4 cellular contexts compared by ENCODE assay signal in the genomic region with DNA sequence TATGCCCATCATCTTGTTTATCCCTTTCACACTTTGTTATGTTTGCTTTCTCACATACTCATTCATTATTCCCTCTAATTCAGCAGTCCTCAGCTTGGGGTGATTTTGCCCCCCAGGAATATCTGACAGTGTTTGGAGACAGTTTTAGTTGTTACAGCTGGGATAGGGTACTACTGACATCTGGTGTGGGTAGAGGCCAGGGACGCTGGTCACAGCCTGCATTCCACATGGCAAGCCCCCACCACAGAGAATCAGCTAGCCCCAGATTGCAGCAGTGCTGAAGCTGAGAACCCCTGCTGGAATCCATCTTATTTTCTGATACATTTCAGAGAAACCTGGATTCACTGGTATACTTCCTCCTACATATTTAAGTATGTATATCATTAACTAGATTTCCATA.
TF ChIP-seq lines count a peak whose summit lies in the region.

No MANE protein-coding gene starts in this region.

TF ChIP-seq in SK-N-SH, 30 proteins besides CTCF, POLR2A, EP300 and RAD21:
- TF ChIP-seq SMC3 (IDR thresholded peaks at IDR 0.05; ENCODE audit: low read depth, low read length) = 0 out of 2 replicates have a peak, but pooled peaks have one; percentile 17
- TF ChIP-seq MXI1 (IDR thresholded peaks at IDR 0.05; ENCODE audit: low read depth, low read length) = no peak

TF ChIP-seq in SK-N-SH treated with all-trans-retinoic acid at 6 μM for 48 hours, 23 proteins besides CTCF, POLR2A, EP300 and RAD21:
- TF ChIP-seq, protein P1, sequence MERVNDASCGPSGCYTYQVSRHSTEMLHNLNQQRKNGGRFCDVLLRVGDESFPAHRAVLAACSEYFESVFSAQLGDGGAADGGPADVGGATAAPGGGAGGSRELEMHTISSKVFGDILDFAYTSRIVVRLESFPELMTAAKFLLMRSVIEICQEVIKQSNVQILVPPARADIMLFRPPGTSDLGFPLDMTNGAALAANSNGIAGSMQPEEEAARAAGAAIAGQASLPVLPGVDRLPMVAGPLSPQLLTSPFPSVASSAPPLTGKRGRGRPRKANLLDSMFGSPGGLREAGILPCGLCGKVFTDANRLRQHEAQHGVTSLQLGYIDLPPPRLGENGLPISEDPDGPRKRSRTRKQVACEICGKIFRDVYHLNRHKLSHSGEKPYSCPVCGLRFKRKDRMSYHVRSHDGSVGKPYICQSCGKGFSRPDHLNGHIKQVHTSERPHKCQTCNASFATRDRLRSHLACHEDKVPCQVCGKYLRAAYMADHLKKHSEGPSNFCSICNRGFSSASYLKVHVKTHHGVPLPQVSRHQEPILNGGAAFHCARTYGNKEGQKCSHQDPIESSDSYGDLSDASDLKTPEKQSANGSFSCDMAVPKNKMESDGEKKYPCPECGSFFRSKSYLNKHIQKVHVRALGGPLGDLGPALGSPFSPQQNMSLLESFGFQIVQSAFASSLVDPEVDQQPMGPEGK (CRISPR knock-in tag; IDR thresholded peaks at IDR 0.05; ENCODE audit: borderline replicate concordance) = no peak
- TF ChIP-seq ZNF565 (CRISPR knock-in tag; conservative IDR thresholded peaks at IDR 0.05; ENCODE audit: low read depth) = no peak
TF ChIP-seq in SK-N-SH treated with all-trans-retinoic acid at 6 μM for 48 hours: peak in this region for 0.

TF ChIP-seq in HCT116, 20 proteins besides CTCF, POLR2A, EP300 and RAD21:
- TF ChIP-seq, protein P2, sequence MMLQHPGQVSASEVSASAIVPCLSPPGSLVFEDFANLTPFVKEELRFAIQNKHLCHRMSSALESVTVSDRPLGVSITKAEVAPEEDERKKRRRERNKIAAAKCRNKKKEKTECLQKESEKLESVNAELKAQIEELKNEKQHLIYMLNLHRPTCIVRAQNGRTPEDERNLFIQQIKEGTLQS (IDR thresholded peaks at IDR 0.05) = no peak
- TF ChIP-seq ELF1 (IDR thresholded peaks at IDR 0.05; ENCODE audit: borderline replicate concordance, low read depth) (no peak), SIN3A (IDR thresholded peaks at IDR 0.05; ENCODE audit: low read depth) (no peak), EZH2 (IDR thresholded peaks at IDR 0.05) (no peak), SP1 (IDR thresholded peaks at IDR 0.05; ENCODE audit: low read depth) (no peak), JUND (IDR thresholded peaks at IDR 0.05) (no peak), ZNF274 (IDR thresholded peaks at IDR 0.05; ENCODE audit: low read depth, low read length) (no peak), CEBPB (IDR thresholded peaks at IDR 0.05; ENCODE audit: low read depth) (no peak), EGR1 (IDR thresholded peaks at IDR 0.05; ENCODE audit: low read depth) (no peak)

TF ChIP-seq in H1, 55 proteins besides CTCF, POLR2A, EP300 and RAD21:
- no peak for TF ChIP-seq SIRT6 (IDR thresholded peaks at IDR 0.05; ENCODE audit: low read length)
- TF ChIP-seq SRF (IDR thresholded peaks at IDR 0.05; ENCODE audit: low read depth, low read length) = no peak
- TF ChIP-seq CBX5 (IDR thresholded peaks at IDR 0.05; ENCODE audit: low read depth, low read length) = no peak
TF ChIP-seq in H1: peak in this region for 0.
